7 cellular contexts compared by ENCODE assay signal in the genomic region with DNA sequence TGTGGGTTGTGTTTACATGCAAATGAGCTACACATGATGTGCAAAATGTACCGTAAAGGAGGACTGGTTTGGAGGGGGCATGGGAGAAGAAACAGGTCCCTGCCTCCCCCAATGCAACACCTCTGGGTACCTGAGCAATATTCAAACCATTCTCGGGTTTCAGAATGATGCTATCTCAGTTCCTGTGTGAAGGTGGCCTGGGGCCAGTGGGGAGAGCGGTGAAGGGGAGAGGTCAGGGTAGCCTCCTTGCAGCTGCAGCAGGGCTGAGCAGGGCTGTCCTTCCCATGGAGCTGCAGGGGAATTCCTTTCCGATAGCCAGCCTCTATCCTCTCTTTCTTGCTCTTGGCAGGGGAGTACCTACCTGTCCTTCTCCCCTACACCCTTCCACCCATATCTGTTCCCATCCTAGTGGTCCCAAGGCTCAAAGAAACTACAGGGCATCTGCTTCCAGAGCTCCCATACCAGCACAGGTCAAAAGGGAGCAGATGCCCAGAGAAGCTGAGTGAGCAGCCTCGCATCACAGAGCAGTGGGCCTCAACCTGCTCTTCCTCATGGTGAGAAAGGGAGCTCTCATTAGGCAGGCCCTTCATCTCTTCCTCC. TPM values are rescaled to one million over a fixed set of nuclear protein-coding genes. Genes with fewer than 3 reads are reported as not detected.
A peak's percentile ranks its signal among the peaks of the same experiment; 100 is the strongest.
DNase-seq lines count a peak whose midpoint lies in the region; ATAC-seq, FAIRE-seq and TF ChIP-seq lines count a peak whose summit lies in the region.

No MANE protein-coding gene starts in this region.

- H3K4me1 ChIP-seq in HCT116 (ENCODE audit: control insufficient read depth in 1 of 2, insufficient read depth in 2 of 2, low read length in 2 of 2) (peaks cover 40 to 57% of the 10 kb centered on the region in 2 experiments), PC-9 (replicated peaks; ENCODE audit: insufficient read depth) (peaks cover 42% of the 10 kb centered on the region)

- DNase-seq in HCT116 (ENCODE audit: low read depth, low spot score), result no peak
- peak; percentile 58 to 78 for DNase-seq in PC-9
- no peak for DNase-seq in iPS-NIHi7 (ENCODE audit: extremely low spot score)
- DNase-seq in inferior parietal cortex (ENCODE audit: extremely low spot score), result no peak
- DNase-seq in RCC 7860 (ENCODE audit: low spot score), result no peak

- TF ChIP-seq POLR2A in HCT116 (IDR thresholded peaks at IDR 0.05; ENCODE audit: borderline replicate concordance, extremely low read depth, insufficient read depth, insufficient read length), result no peak

- no peak for TF ChIP-seq RAD21 in HCT116 (IDR thresholded peaks at IDR 0.05; ENCODE audit: low read depth)

- no peak overlapping the region for H3K9ac ChIP-seq in HCT116 (ENCODE audit: low read length)

- H3K4me2 ChIP-seq in HCT116 (ENCODE audit: low read length) (peak overlapping the region; percentile 84), PC-9 (peak overlapping the region; percentile 53)

- H3K9me3 ChIP-seq in HCT116 (ENCODE audit: control insufficient read depth in 1 of 2, insufficient read depth in 1 of 2, low read depth in 1 of 2, low read length in 2 of 2) (no peaks in the 10 kb centered on the region), PC-9 (ENCODE audit: insufficient read depth, low read depth) (no peaks in the 10 kb centered on the region)

- intact Hi-C loops in HCT116 (cut with micrococcal nuclease) (no loop called here), PC-9 (cut with micrococcal nuclease; ENCODE audit: unreplicated experiment) (loop anchor here (1.0 to 2.0 kb wide), 2 partner anchors 10 to 18 kb away; no protein-coding TSS in a partner anchor)

- ATAC-seq in GM18867 (IDR thresholded peaks at IDR 0.05; ENCODE audit: unreplicated experiment) (peak; percentile 73), HCT116 (no peak)

- H2AFZ ChIP-seq in HCT116 (ENCODE audit: low read depth, low read length, poor library complexity, severe bottlenecking), result no peak overlapping the region
- H2AFZ ChIP-seq in PC-9, result no peak overlapping the region

- TF ChIP-seq CTCF in HCT116 (IDR thresholded peaks at IDR 0.05 in 2 of 3, conservative IDR thresholded peaks at IDR 0.05 in 1 of 3; ENCODE audit: borderline replicate concordance in 1 of 3, insufficient read depth in 1 of 3, low read depth in 2 of 3, low read length in 2 of 3) (no peak), PC-9 (conservative IDR thresholded peaks at IDR 0.05) (no peak)

- no peaks in the 10 kb centered on the region for H3K9me2 ChIP-seq in HCT116 (ENCODE audit: insufficient read depth)
- no peaks in the 10 kb centered on the region for H3K9me2 ChIP-seq in PC-9 (ENCODE audit: insufficient read depth)

- CTCF ChIA-PET in HCT116 (lab: Charles Lee) (interaction anchor here (0.8 kb wide), 1 partner anchor 12 kb away, joined by 3 read pairs; no protein-coding TSS in a partner anchor), PC-9 (lab: Charles Lee) (no interaction called here)

- no peak for FAIRE-seq in RCC 7860 (lab: Jason Lieb, UNC)

- RAD21 ChIA-PET in HCT116 (lab: Charles Lee; ENCODE audit: low non-redundant PET in 1 of 2, low total read pairs in 2 of 2, uncharacterized antibody in 2 of 2, unreplicated experiment in 2 of 2), result no interaction called here

- H3K79me2 ChIP-seq in HCT116 (ENCODE audit: insufficient read depth, low read length) (peaks cover 100% of the 10 kb centered on the region), PC-9 (ENCODE audit: low read depth) (peaks cover 85% of the 10 kb centered on the region)

- peaks cover 12% of the 10 kb centered on the region; the same call in 1 of the 2 replicates for H3F3A ChIP-seq in PC-9 (ENCODE audit: insufficient read depth, low read depth)

- H3K36me3 ChIP-seq in HCT116 (ENCODE audit: control insufficient read depth in 1 of 2, insufficient read depth in 2 of 2, low read length in 2 of 2) (no peaks in the 10 kb centered on the region), PC-9 (ENCODE audit: low read depth) (no peaks in the 10 kb centered on the region)

- no peaks in the 10 kb centered on the region; the same call in 1 of the 2 replicates for H4K20me1 ChIP-seq in HCT116 (ENCODE audit: insufficient read depth)
- H4K20me1 ChIP-seq in PC-9 (ENCODE audit: insufficient read depth), result peaks cover 96% of the 10 kb centered on the region

- H3K27me3 ChIP-seq in HCT116 (ENCODE audit: insufficient read depth, low read length) (no peaks in the 10 kb centered on the region), PC-9 (ENCODE audit: insufficient read depth, low read depth) (no peaks in the 10 kb centered on the region), layer of hippocampus (ENCODE audit: control insufficient read depth, insufficient read depth, low read length) (no peaks in the 10 kb centered on the region)

- BruUV-seq in HCT116 (replicated peaks; lab: Mats Ljungman, UMichigan) (no TSS peak), PC-9 (replicated peaks; lab: Mats Ljungman, UMichigan) (no TSS peak)

- H3K27ac ChIP-seq in HCT116 (ENCODE audit: low read depth, low read length) (no peak overlapping the region), PC-9 (peak overlapping the region; percentile 40), layer of hippocampus (ENCODE audit: low read depth, low read length) (peak overlapping the region; percentile 81)

- POLR2A ChIA-PET in HCT116 (lab: Charles Lee) (no interaction called here), PC-9 (lab: Charles Lee; ENCODE audit: unreplicated experiment) (no interaction called here)

- H3K4me3 ChIP-seq in HCT116 (replicated peaks in 1 of 2; ENCODE audit: low read depth in 1 of 2, low read length in 2 of 2), result no peak overlapping the region
- no peak overlapping the region for H3K4me3 ChIP-seq in PC-9

TF ChIP-seq in HCT116, 20 proteins besides CTCF, POLR2A, EP300 and RAD21:
- TF ChIP-seq EGR1 (IDR thresholded peaks at IDR 0.05; ENCODE audit: low read depth), result no peak
- TF ChIP-seq ZFX (IDR thresholded peaks at IDR 0.05), result no peak
- no peak for TF ChIP-seq SRF (IDR thresholded peaks at IDR 0.05; ENCODE audit: low read depth)
- TF ChIP-seq EZH2 (IDR thresholded peaks at IDR 0.05), result no peak
- TF ChIP-seq YY1 (IDR thresholded peaks at IDR 0.05; ENCODE audit: extremely low read depth, insufficient replicate concordance, low read depth, low read length), result no peak
- no peak for TF ChIP-seq EZH2phosphoT487 (IDR thresholded peaks at IDR 0.05; ENCODE audit: borderline replicate concordance)
- TF ChIP-seq ELF1 (IDR thresholded peaks at IDR 0.05; ENCODE audit: borderline replicate concordance, low read depth), result no peak
- TF ChIP-seq TCF7L2 (IDR thresholded peaks at IDR 0.05; ENCODE audit: borderline replicate concordance, extremely low read depth, insufficient read depth, insufficient read length), result no peak
- TF ChIP-seq, protein P1, sequence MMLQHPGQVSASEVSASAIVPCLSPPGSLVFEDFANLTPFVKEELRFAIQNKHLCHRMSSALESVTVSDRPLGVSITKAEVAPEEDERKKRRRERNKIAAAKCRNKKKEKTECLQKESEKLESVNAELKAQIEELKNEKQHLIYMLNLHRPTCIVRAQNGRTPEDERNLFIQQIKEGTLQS (IDR thresholded peaks at IDR 0.05), result no peak
- no peak for TF ChIP-seq POLR2AphosphoS5 (IDR thresholded peaks at IDR 0.05; ENCODE audit: low read depth, low read length)
- TF ChIP-seq SP1 (IDR thresholded peaks at IDR 0.05; ENCODE audit: low read depth), result no peak
- no peak for TF ChIP-seq ZNF274 (IDR thresholded peaks at IDR 0.05; ENCODE audit: low read depth, low read length)
- TF ChIP-seq, protein P2, sequence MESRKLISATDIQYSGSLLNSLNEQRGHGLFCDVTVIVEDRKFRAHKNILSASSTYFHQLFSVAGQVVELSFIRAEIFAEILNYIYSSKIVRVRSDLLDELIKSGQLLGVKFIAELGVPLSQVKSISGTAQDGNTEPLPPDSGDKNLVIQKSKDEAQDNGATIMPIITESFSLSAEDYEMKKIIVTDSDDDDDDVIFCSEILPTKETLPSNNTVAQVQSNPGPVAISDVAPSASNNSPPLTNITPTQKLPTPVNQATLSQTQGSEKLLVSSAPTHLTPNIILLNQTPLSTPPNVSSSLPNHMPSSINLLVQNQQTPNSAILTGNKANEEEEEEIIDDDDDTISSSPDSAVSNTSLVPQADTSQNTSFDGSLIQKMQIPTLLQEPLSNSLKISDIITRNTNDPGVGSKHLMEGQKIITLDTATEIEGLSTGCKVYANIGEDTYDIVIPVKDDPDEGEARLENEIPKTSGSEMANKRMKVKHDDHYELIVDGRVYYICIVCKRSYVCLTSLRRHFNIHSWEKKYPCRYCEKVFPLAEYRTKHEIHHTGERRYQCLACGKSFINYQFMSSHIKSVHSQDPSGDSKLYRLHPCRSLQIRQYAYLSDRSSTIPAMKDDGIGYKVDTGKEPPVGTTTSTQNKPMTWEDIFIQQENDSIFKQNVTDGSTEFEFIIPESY (IDR thresholded peaks at IDR 0.05; ENCODE audit: extremely low read depth, insufficient replicate concordance, low read length), result no peak
- no peak for TF ChIP-seq SIN3A (IDR thresholded peaks at IDR 0.05; ENCODE audit: low read depth)
TF ChIP-seq in HCT116: peak in this region for 0.

RNA-seq across cellular contexts. Expression of a gene that starts 11.9 kb away (rescaled TPM):
- 44.2 TPM for total RNA-seq in HCT116 (2021; ENCODE audit: unreplicated experiment)
- 39.9 and 55.3 TPM in 2 replicates for polyA plus RNA-seq in HCT116 (2012)
- total RNA-seq in PC-9 (2021), result 25.5 and 33.5 TPM in 2 replicates

Comparison
In these comparisons a context has a peak if more than half of its experiments do, and no peak if none do; other contexts are left out.
1. DNase-seq: peak in PC-9 (2 of 2); none in HCT116 (single experiment), iPS-NIHi7 (single experiment), inferior parietal cortex (single experiment) and RCC 7860 (single experiment).